In the genomic region with DNA sequence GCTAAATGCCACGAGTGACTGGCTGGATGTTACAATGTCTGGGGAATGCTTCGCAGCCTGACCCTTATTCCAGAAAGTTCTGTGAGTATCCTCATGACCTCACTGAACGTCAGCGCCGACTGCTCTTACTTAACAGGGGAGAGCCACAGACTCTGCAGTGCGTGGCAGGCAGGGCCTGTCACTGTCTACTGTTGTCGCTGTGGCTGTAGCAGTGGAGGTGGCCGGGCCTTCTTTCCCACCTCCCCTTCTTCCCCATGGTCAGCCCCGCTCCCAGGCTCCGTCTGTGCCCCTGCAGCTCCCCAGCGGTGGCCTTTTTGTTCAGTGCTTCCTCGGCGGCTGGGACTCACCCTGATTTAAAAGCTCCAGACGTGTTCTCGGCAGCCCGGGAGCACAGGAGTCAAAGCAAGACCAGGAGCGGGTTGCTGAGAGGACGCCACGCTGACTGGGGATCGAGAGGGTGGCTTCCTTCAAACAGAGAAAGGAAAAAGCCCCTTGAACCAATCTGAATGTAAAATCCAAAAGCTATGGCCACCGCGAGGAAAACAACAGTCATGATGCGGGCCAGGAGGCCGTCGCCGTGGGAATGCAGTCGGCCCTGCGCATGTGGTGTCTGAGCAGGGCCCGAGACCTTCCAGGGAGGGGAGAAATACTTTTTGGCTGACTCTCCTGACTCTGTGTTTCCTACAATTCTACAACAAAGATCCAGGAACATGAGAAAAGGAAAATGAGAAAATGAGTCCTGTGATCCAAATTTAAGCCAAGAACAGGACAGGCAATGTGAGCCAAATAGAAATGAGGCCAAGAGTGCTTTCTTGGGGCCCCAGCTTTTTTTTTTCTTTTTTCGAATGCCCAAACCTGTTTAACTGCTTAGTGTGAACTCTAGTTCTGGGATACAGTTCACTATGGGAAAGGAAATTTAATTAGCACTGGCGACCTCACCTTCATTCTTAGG, we compare ENCODE assay signal across 8 cellular contexts. TPM values are rescaled to one million over a fixed set of nuclear protein-coding genes. Genes with fewer than 3 reads are reported as not detected.
DNase-seq lines count a peak whose midpoint lies in the region; ATAC-seq, FAIRE-seq and TF ChIP-seq lines count a peak whose summit lies in the region.
"Had no signal": no experiment of that assay in that cellular context is flagged by ENCODE, and none has a peak within 500 bp of the region (broad histone marks: within the 10 kb centered on the region; RNA-seq: fewer than 3 reads in every experiment).

No MANE protein-coding gene starts in this region.

- CTCF ChIA-PET in Panc1 (lab: Charles Lee): no interaction called here
- CTCF ChIA-PET in endothelial cell of umbilical vein (lab: Charles Lee): interaction anchor here (0.6 to 2.6 kb wide), 4 partner anchors 10 to 434 kb away, joined by 3 to 6 read pairs (median 3); no protein-coding TSS in a partner anchor

- H3K27me3 Mint-ChIP-seq in type B pancreatic cell: no peaks in the 10 kb centered on the region

- DNase-seq in Panc1 (ENCODE audit: low read depth, low spot score) (no peak), endothelial cell of umbilical vein (ENCODE audit: low read depth, low spot score) (peak; percentile 86), type B pancreatic cell (ENCODE audit: extremely low spot score, unreplicated experiment) (no peak), KG1 (lab: John Stamatoyannopoulos, UW) (no peak)

- H3K9me1 ChIP-seq in endothelial cell of umbilical vein (replicated peaks; ENCODE audit: control insufficient read depth, extremely low read depth, insufficient read depth, low read length): no peaks in the 10 kb centered on the region

- H3K36me3 ChIP-seq in Panc1 (ENCODE audit: control insufficient read depth, insufficient read depth, low read length) (no peaks in the 10 kb centered on the region), endothelial cell of umbilical vein (ENCODE audit: control insufficient read depth in 2 of 2, extremely low read depth in 1 of 2, insufficient read depth in 2 of 2, low read length in 2 of 2) (no peaks in the 10 kb centered on the region), mucosa of rectum (ENCODE audit: control insufficient read depth in 2 of 2, insufficient read depth in 2 of 2, low read length in 2 of 2) (no peaks in the 10 kb centered on the region)

- BruUV-seq in Panc1 (replicated peaks; lab: Mats Ljungman, UMichigan) (no TSS peak), endothelial cell of umbilical vein (replicated peaks; lab: Mats Ljungman, UMichigan) (no TSS peak)

- intact Hi-C loops in Panc1 (cut with micrococcal nuclease; ENCODE audit: unreplicated experiment): no loop called here
- intact Hi-C loops in endothelial cell of umbilical vein (cut with micrococcal nuclease): loop anchor here (2.0 kb wide), 1 partner anchor 13 kb away; no protein-coding TSS in a partner anchor

- in situ Hi-C loops in Panc1 (cut with HindIII; ENCODE audit: low pct_unique_long_range_greater_than_20kb, low sequenced_read_pairs): no loop called here

- no peaks in the 10 kb centered on the region for H4K20me1 ChIP-seq in endothelial cell of umbilical vein (replicated peaks; ENCODE audit: control insufficient read depth, extremely low read depth, insufficient read depth, low read length)

- H3K4me1 ChIP-seq in Panc1 (ENCODE audit: control insufficient read depth, insufficient read depth, low read length) (no peaks in the 10 kb centered on the region; the same call in 1 of the 2 replicates), endothelial cell of umbilical vein (ENCODE audit: control insufficient read depth, extremely low read depth, insufficient read depth, low read length) (peaks cover 8% of the 10 kb centered on the region), mucosa of rectum (ENCODE audit: control insufficient read depth in 2 of 2, insufficient read depth in 2 of 2, low read length in 2 of 2) (peaks cover 49 to 51% of the 10 kb centered on the region in 2 donors)

- no peak for ATAC-seq in Panc1
- ATAC-seq in HG03439 (IDR thresholded peaks at IDR 0.05; ENCODE audit: unreplicated experiment): no peak
- ATAC-seq in GM19324 (IDR thresholded peaks at IDR 0.05; ENCODE audit: low FRiP score, unreplicated experiment): no peak

- peak overlapping the region; percentile 84 for H2AFZ ChIP-seq in endothelial cell of umbilical vein (ENCODE audit: low read depth, low read length)

- H3K9me3 ChIP-seq in Panc1 (ENCODE audit: control insufficient read depth, insufficient read depth, low read depth, low read length) (no peaks in the 10 kb centered on the region), endothelial cell of umbilical vein (replicated peaks; ENCODE audit: control insufficient read depth, insufficient read depth, low read length) (no peaks in the 10 kb centered on the region), mucosa of rectum (ENCODE audit: control insufficient read depth in 2 of 2, low read length in 2 of 2) (no peaks in the 10 kb centered on the region)

- POLR2A ChIA-PET in Panc1 (lab: Charles Lee) (no interaction called here), endothelial cell of umbilical vein (lab: Charles Lee) (no interaction called here)

- no peaks in the 10 kb centered on the region for H3K79me2 ChIP-seq in endothelial cell of umbilical vein (ENCODE audit: control insufficient read depth, insufficient read depth, low read length)

- H3K27me3 ChIP-seq in Panc1 (ENCODE audit: control insufficient read depth, insufficient read depth, low read length) (no peaks in the 10 kb centered on the region), endothelial cell of umbilical vein (ENCODE audit: control insufficient read depth in 2 of 2, insufficient read depth in 2 of 2, low read length in 2 of 2) (no peaks in the 10 kb centered on the region), mucosa of rectum (ENCODE audit: control insufficient read depth in 2 of 2, insufficient read depth in 2 of 2, low read length in 2 of 2) (no peaks in the 10 kb centered on the region)

- peak overlapping the region; percentile 60 for H3K4me3 Mint-ChIP-seq in type B pancreatic cell
- H3K4me3 Mint-ChIP-seq: central memory CD8-positive, alpha-beta T cell had no signal

- peak overlapping the region; percentile 81 for H3K27ac Mint-ChIP-seq in type B pancreatic cell

- H3K4me3 ChIP-seq in Panc1 (ENCODE audit: low read depth in 2 of 2, low read length in 2 of 2) (no peak overlapping the region), endothelial cell of umbilical vein (replicated peaks in 1 of 3; ENCODE audit: insufficient read depth in 1 of 3, low read depth in 1 of 3, low read length in 3 of 3) (no peak overlapping the region), mucosa of rectum (ENCODE audit: low read length in 2 of 2) (no peak overlapping the region)

- H3K9ac ChIP-seq in endothelial cell of umbilical vein (replicated peaks; ENCODE audit: extremely low read depth, insufficient read depth, low read length): peak overlapping the region; percentile 12
- H3K9ac ChIP-seq in mucosa of rectum (ENCODE audit: low read depth in 1 of 2, low read length in 2 of 2): peak overlapping the region; percentile 48 to 58

- no peak overlapping the region for H3K4me2 ChIP-seq in endothelial cell of umbilical vein (ENCODE audit: insufficient read depth, low read length)

- peaks cover 89% of the 10 kb centered on the region for H3K4me1 Mint-ChIP-seq in type B pancreatic cell (ENCODE audit: unreplicated experiment)
- H3K4me1 Mint-ChIP-seq: central memory CD8-positive, alpha-beta T cell had no signal

- no peaks in the 10 kb centered on the region for H3K36me3 Mint-ChIP-seq in type B pancreatic cell

- dilution Hi-C loops in endothelial cell of umbilical vein (cut with MboI; ENCODE audit: extremely low pct_ligation_motif_present, low sequenced_read_pairs): no loop called here

- TF ChIP-seq POLR2A in endothelial cell of umbilical vein (IDR thresholded peaks at IDR 0.05; ENCODE audit: low read depth, low read length): no peak

- FAIRE-seq in endothelial cell of umbilical vein (lab: Jason Lieb, UNC): peak; percentile 37

- no peak for TF ChIP-seq CTCF in Panc1 (IDR thresholded peaks at IDR 0.05)
- TF ChIP-seq CTCF in endothelial cell of umbilical vein (IDR thresholded peaks at IDR 0.05; ENCODE audit: extremely low read depth in 1 of 2, insufficient read depth in 1 of 2, low read depth in 1 of 2, low read length in 2 of 2): no peak
- TF ChIP-seq CTCF in type B pancreatic cell (conservative IDR thresholded peaks at IDR 0.05): no peak

- 0 out of 2 replicates have a peak overlapping the region, but pooled peaks have one; percentile 44 for H3K27ac ChIP-seq in Panc1 (ENCODE audit: low read length)
- H3K27ac ChIP-seq in endothelial cell of umbilical vein (ENCODE audit: insufficient read depth, low read depth, low read length): no peak overlapping the region
- peak overlapping the region; percentile 90 to 91 for H3K27ac ChIP-seq in mucosa of rectum (ENCODE audit: low read depth in 2 of 2, low read length in 2 of 2)

- H3K9me3 Mint-ChIP-seq in type B pancreatic cell: no peaks in the 10 kb centered on the region
- H3K9me3 Mint-ChIP-seq: central memory CD8-positive, alpha-beta T cell had no signal

TF ChIP-seq in endothelial cell of umbilical vein, 7 proteins besides CTCF, POLR2A, EP300 and RAD21:
- TF ChIP-seq JUN (IDR thresholded peaks at IDR 0.05; ENCODE audit: borderline replicate concordance, insufficient read depth, insufficient read length, low read depth) (no peak), POLR2AphosphoS5 (IDR thresholded peaks at IDR 0.05; ENCODE audit: insufficient read depth, low read depth, low read length) (no peak)
- TF ChIP-seq, protein P1, sequence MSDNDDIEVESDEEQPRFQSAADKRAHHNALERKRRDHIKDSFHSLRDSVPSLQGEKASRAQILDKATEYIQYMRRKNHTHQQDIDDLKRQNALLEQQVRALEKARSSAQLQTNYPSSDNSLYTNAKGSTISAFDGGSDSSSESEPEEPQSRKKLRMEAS (IDR thresholded peaks at IDR 0.05; ENCODE audit: insufficient read depth, insufficient read length): no peak

RNA-seq across cellular contexts. Expression of gene TARBP1, which starts 52.5 kb away (rescaled TPM):
- total RNA-seq in Panc1 (2021; ENCODE audit: unreplicated experiment) (45.0 TPM), endothelial cell of umbilical vein (21.0 and 23.4 TPM in 2 replicates), type B pancreatic cell (ENCODE audit: low replicate concordance) (22.2 and 38.1 TPM in 2 replicates)
- polyA plus RNA-seq in Panc1 (2012; ENCODE audit: insufficient read length): 28.9 TPM
- polyA plus RNA-seq in endothelial cell of umbilical vein: 17.3 and 20.4 TPM in 2 replicates
- polyA plus RNA-seq in endothelial cell of umbilical vein (2011; cell fraction: cytosol; rRNA removed): 13.1 and 14.5 TPM in 2 replicates
- polyA plus RNA-seq in endothelial cell of umbilical vein (2011; cell fraction: nucleus; rRNA removed): 110 and 116 TPM in 2 replicates
- 17.4 and 18.0 TPM in 2 replicates for polyA plus RNA-seq in endothelial cell of umbilical vein (2012)
- polyA minus RNA-seq in endothelial cell of umbilical vein: 21.2 and 27.0 TPM in 2 replicates
- 14.7 TPM for polyA minus RNA-seq in endothelial cell of umbilical vein (2011; cell fraction: cytosol; rRNA and poly(A)+ RNA removed)
- 22.8 and 30.0 TPM in 2 replicates for polyA minus RNA-seq in endothelial cell of umbilical vein (2011; cell fraction: nucleus; rRNA and poly(A)+ RNA removed)
